Comparison of ENCODE assay signal across 21 cellular contexts in the genomic region with DNA sequence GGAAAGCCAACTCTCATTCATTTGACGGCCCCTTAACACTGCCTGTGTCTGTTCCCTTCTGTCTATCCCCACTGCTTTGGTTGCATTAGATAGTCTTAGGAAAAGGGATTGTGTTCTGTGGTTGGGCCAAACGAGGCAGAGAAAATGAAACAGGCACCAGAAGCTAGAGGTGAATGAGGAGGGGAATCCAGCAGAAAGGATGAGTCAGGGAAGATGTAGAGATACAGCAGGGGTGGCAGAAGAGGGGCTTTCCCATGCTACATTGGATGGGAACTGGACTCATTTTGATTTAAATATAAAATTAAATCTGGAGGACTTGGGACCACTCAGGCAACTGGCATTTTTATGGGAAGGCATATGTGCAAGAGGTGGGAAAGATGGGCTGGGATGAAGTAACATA. TPM values are rescaled to one million over a fixed set of nuclear protein-coding genes. Genes with fewer than 3 reads are reported as not detected.
"Had no signal": no experiment of that assay in that cellular context is flagged by ENCODE, and none has a peak within 500 bp of the region (broad histone marks: within the 10 kb centered on the region; RNA-seq: fewer than 3 reads in every experiment).

No MANE protein-coding gene starts in this region.

- DNase-seq: activated B cell treated with CpG ODN at 0.5 μM for 24 hours; activated CD4-positive, alpha-beta T cell treated with anti-CD3 and anti-CD28 coated beads for 4 hours; activated gamma-delta T cell; central memory CD4-positive, alpha-beta T cell; dermis blood vessel endothelial cell; effector memory CD4-positive, alpha-beta T cell; foreskin melanocyte; glutamatergic neuron; immature natural killer cell; naive thymus-derived CD8-positive, alpha-beta T cell; retina; sigmoid colon; stimulated activated CD4-positive, alpha-beta T cell treated with anti-CD3 and anti-CD28 coated beads, Interleukin-2, amount 100 ng/mL, for 48 hours; SW 1271; T-helper 17 cell; tibial artery had no signal

- H3K27ac Mint-ChIP-seq: activated B cell treated with CpG ODN at 0.5 μM for 24 hours; activated naive CD4-positive, alpha-beta T cell treated with anti-CD3 and anti-CD28 coated beads, Interleukin-2, amount 50 U/mL, for 72 hours; immature natural killer cell; mesothelial cell of epicardium; naive thymus-derived CD8-positive, alpha-beta T cell; progenitor cell of endocrine pancreas; stimulated activated naive CD8-positive, alpha-beta T cell treated with anti-CD3 and anti-CD28 coated beads, Interleukin-15, Interleukin-2, amounts not matched to agents 100 ng/mL and 50 ng/mL, for 24 hours; T-helper 17 cell had no signal

- H3K27me3 Mint-ChIP-seq: activated B cell treated with CpG ODN at 0.5 μM for 24 hours had no signal

- ATAC-seq: left lobe of liver; naive thymus-derived CD8-positive, alpha-beta T cell; T-helper 17 cell had no signal

- H3K4me3 Mint-ChIP-seq: activated B cell treated with CpG ODN at 0.5 μM for 24 hours; immature natural killer cell; mesothelial cell of epicardium; naive thymus-derived CD8-positive, alpha-beta T cell; stimulated activated naive CD8-positive, alpha-beta T cell treated with anti-CD3 and anti-CD28 coated beads, Interleukin-15, Interleukin-2, amounts not matched to agents 100 ng/mL and 50 ng/mL, for 24 hours; T-helper 17 cell had no signal

- H3K4me1 Mint-ChIP-seq: activated B cell treated with CpG ODN at 0.5 μM for 24 hours; immature natural killer cell; mesothelial cell of epicardium; naive thymus-derived CD8-positive, alpha-beta T cell; T-helper 17 cell had no signal

- H3K9me3 Mint-ChIP-seq: activated B cell treated with CpG ODN at 0.5 μM for 24 hours; activated naive CD4-positive, alpha-beta T cell treated with anti-CD3 and anti-CD28 coated beads, Interleukin-2, amount 50 U/mL, for 72 hours; immature natural killer cell; mesothelial cell of epicardium; stimulated activated naive CD8-positive, alpha-beta T cell treated with anti-CD3 and anti-CD28 coated beads, Interleukin-15, Interleukin-2, amounts not matched to agents 100 ng/mL and 50 ng/mL, for 24 hours had no signal

- H3K36me3 Mint-ChIP-seq: activated naive CD4-positive, alpha-beta T cell treated with anti-CD3 and anti-CD28 coated beads, Interleukin-2, amount 50 U/mL, for 72 hours; mesothelial cell of epicardium; naive thymus-derived CD8-positive, alpha-beta T cell had no signal

RNA-seq across cellular contexts. Expression of a gene that starts 43.3 kb away (rescaled TPM):
- total RNA-seq: activated B cell treated with CpG ODN at 0.5 μM for 24 hours; activated naive CD4-positive, alpha-beta T cell treated with anti-CD3 and anti-CD28 coated beads, Interleukin-2, amount 50 U/mL, for 72 hours; naive thymus-derived CD8-positive, alpha-beta T cell; T-helper 17 cell had no signal
